19 cellular contexts compared by ENCODE assay signal in genomic region chr10:89416465-89416864, GRCh38. TPM values are rescaled to one million over a fixed set of nuclear protein-coding genes. Genes with fewer than 3 reads are reported as not detected.
DNase-seq lines count a peak whose midpoint lies in the region; ATAC-seq and TF ChIP-seq lines count a peak whose summit lies in the region.
"Had no signal": no experiment of that assay in that cellular context is flagged by ENCODE, and none has a peak within 500 bp of the region (broad histone marks: within the 10 kb centered on the region; RNA-seq: fewer than 3 reads in every experiment).

No MANE protein-coding gene starts in this region.

- no peak for ATAC-seq in activated naive CD4-positive, alpha-beta T cell treated with anti-CD3 and anti-CD28 coated beads, Interleukin-2, amount 50 U/mL, for 72 hours
- no peak for ATAC-seq in T-helper 17 cell
- ATAC-seq in stimulated activated memory B cell treated with anti-CD40 and anti-IgM and Interleukin-4, amounts not matched to agents 10 μg/mL and 1 μg/mL and 100 μg/mL, for 72 hours, result no peak
- ATAC-seq: psoas muscle had no signal

- no peak for DNase-seq in activated naive CD4-positive, alpha-beta T cell treated with anti-CD3 and anti-CD28 coated beads for 36 hours
- no peak for DNase-seq in activated naive CD4-positive, alpha-beta T cell treated with anti-CD3 and anti-CD28 coated beads, Interleukin-2, amount 50 U/mL, for 72 hours (ENCODE audit: low spot score in 2 of 2)
- no peak for DNase-seq in T-helper 17 cell
- peak; percentile 50 for DNase-seq in fibroblast of villous mesenchyme (ENCODE audit: low read depth)
- no peak for DNase-seq in NCI-H2107 (lab: John Stamatoyannopoulos, UW)
- no peak for DNase-seq in Ammon's horn (ENCODE audit: low spot score)
- no peak for DNase-seq in NCI-H82 treated with DMSO at 0.1 percent for 48 hours (lab: John Stamatoyannopoulos, UW; ENCODE audit: unreplicated experiment)
- DNase-seq: activated CD4-positive, alpha-beta T cell treated with anti-CD3 and anti-CD28 coated beads, Interleukin-2, amount 50 U/mL, for 4 hours; adrenal gland; DMS53; mammary epithelial cell; NCI-H1694; NCI-H69; psoas muscle; RPMI8226; trophoblast cell had no signal

- H3K4me1 Mint-ChIP-seq in activated naive CD4-positive, alpha-beta T cell treated with anti-CD3 and anti-CD28 coated beads for 36 hours (ENCODE audit: low read depth), result peaks cover 52% of the 10 kb centered on the region
- H3K4me1 Mint-ChIP-seq in T-helper 17 cell, result peaks cover 37% of the 10 kb centered on the region
- peaks cover 37% of the 10 kb centered on the region for H3K4me1 Mint-ChIP-seq in stimulated activated memory B cell treated with anti-CD40 and anti-IgM and Interleukin-4, amounts not matched to agents 10 μg/mL and 1 μg/mL and 100 μg/mL, for 72 hours

- peak overlapping the region; percentile 96 for H3K27ac Mint-ChIP-seq in activated naive CD4-positive, alpha-beta T cell treated with anti-CD3 and anti-CD28 coated beads for 36 hours
- peak overlapping the region in 1 of 2 donors; percentile 91 for H3K27ac Mint-ChIP-seq in activated naive CD4-positive, alpha-beta T cell treated with anti-CD3 and anti-CD28 coated beads, Interleukin-2, amount 50 U/mL, for 72 hours
- H3K27ac Mint-ChIP-seq in T-helper 17 cell, result peak overlapping the region; percentile 98
- H3K27ac Mint-ChIP-seq in stimulated activated memory B cell treated with anti-CD40 and anti-IgM and Interleukin-4, amounts not matched to agents 10 μg/mL and 1 μg/mL and 100 μg/mL, for 72 hours, result peak overlapping the region; percentile 97

- H3K4me3 ChIP-seq in fibroblast of villous mesenchyme (ENCODE audit: low read depth, low read length), result no peak overlapping the region

- H3K36me3 Mint-ChIP-seq in activated naive CD4-positive, alpha-beta T cell treated with anti-CD3 and anti-CD28 coated beads for 36 hours (ENCODE audit: low read depth), result peaks cover 25% of the 10 kb centered on the region
- peaks cover 23 to 29% of the 10 kb centered on the region in 2 donors for H3K36me3 Mint-ChIP-seq in activated naive CD4-positive, alpha-beta T cell treated with anti-CD3 and anti-CD28 coated beads, Interleukin-2, amount 50 U/mL, for 72 hours
- peaks cover 3% of the 10 kb centered on the region for H3K36me3 Mint-ChIP-seq in T-helper 17 cell (ENCODE audit: low read depth)
- no peaks in the 10 kb centered on the region for H3K36me3 Mint-ChIP-seq in stimulated activated memory B cell treated with anti-CD40 and anti-IgM and Interleukin-4, amounts not matched to agents 10 μg/mL and 1 μg/mL and 100 μg/mL, for 72 hours

- TF ChIP-seq CTCF in fibroblast of villous mesenchyme (IDR thresholded peaks at IDR 0.05; ENCODE audit: insufficient read depth, low read depth, low read length), result no peak

- no peaks in the 10 kb centered on the region for H3K9me3 ChIP-seq in T-helper 17 cell (ENCODE audit: control insufficient read depth, low read length, poor library complexity, severe bottlenecking)
- H3K9me3 ChIP-seq: adrenal gland, esophagus muscularis mucosa, psoas muscle had no signal

- no peaks in the 10 kb centered on the region for H3K27me3 Mint-ChIP-seq in activated naive CD4-positive, alpha-beta T cell treated with anti-CD3 and anti-CD28 coated beads for 36 hours (ENCODE audit: low read depth)
- H3K27me3 Mint-ChIP-seq in T-helper 17 cell, result no peaks in the 10 kb centered on the region
- H3K27me3 Mint-ChIP-seq in stimulated activated memory B cell treated with anti-CD40 and anti-IgM and Interleukin-4, amounts not matched to agents 10 μg/mL and 1 μg/mL and 100 μg/mL, for 72 hours, result no peaks in the 10 kb centered on the region

- H3K9me3 Mint-ChIP-seq in activated naive CD4-positive, alpha-beta T cell treated with anti-CD3 and anti-CD28 coated beads for 36 hours, result peaks cover 4% of the 10 kb centered on the region
- peaks cover 7% of the 10 kb centered on the region in 2 donors for H3K9me3 Mint-ChIP-seq in activated naive CD4-positive, alpha-beta T cell treated with anti-CD3 and anti-CD28 coated beads, Interleukin-2, amount 50 U/mL, for 72 hours
- no peaks in the 10 kb centered on the region for H3K9me3 Mint-ChIP-seq in stimulated activated memory B cell treated with anti-CD40 and anti-IgM and Interleukin-4, amounts not matched to agents 10 μg/mL and 1 μg/mL and 100 μg/mL, for 72 hours

- intact Hi-C loops in activated naive CD4-positive, alpha-beta T cell treated with anti-CD3 and anti-CD28 coated beads for 36 hours (cut with micrococcal nuclease), result loop anchor here (5.0 to 10.0 kb wide), 3 partner anchors 532 to 1788 kb away; partner anchors contain the start of genes RPP30 and STAMBPL1

- H3K4me3 Mint-ChIP-seq in activated naive CD4-positive, alpha-beta T cell treated with anti-CD3 and anti-CD28 coated beads for 36 hours, result peak overlapping the region; percentile 85
- H3K4me3 Mint-ChIP-seq in T-helper 17 cell, result peak overlapping the region; percentile 98
- no peak overlapping the region for H3K4me3 Mint-ChIP-seq in stimulated activated memory B cell treated with anti-CD40 and anti-IgM and Interleukin-4, amounts not matched to agents 10 μg/mL and 1 μg/mL and 100 μg/mL, for 72 hours

- CTCF ChIA-PET in activated naive CD4-positive, alpha-beta T cell treated with anti-CD3 and anti-CD28 coated beads for 36 hours (lab: Charles Lee), result interaction anchor here (1.4 kb wide), 1 partner anchor 285 kb away, joined by 3 read pairs; the partner anchor contains the start of gene KIF20B

RNA-seq across cellular contexts. Expression of gene IFIT5, which starts 2.1 kb away (rescaled TPM):
- 1 to 10 TPM; 7.0 to 7.2 TPM for total RNA-seq in activated naive CD4-positive, alpha-beta T cell treated with anti-CD3 and anti-CD28 coated beads for 36 hours
- total RNA-seq in activated naive CD4-positive, alpha-beta T cell treated with anti-CD3 and anti-CD28 coated beads, Interleukin-2, amount 50 U/mL, for 72 hours, result 10 to 100 TPM in 1 of 2 donors, 1 to 10 TPM in 1; 3.1 to 10.9 TPM
- total RNA-seq in T-helper 17 cell (10 to 100 TPM; 12.7 to 15.2 TPM), fibroblast of villous mesenchyme (36.7 and 52.7 TPM in 2 replicates)

RNA-seq across cellular contexts. Expression of gene IFIT1, which starts 24.0 kb away (rescaled TPM):
- total RNA-seq in activated naive CD4-positive, alpha-beta T cell treated with anti-CD3 and anti-CD28 coated beads for 36 hours, result 1 to 10 TPM; 5.9 to 6.0 TPM
- total RNA-seq in activated naive CD4-positive, alpha-beta T cell treated with anti-CD3 and anti-CD28 coated beads, Interleukin-2, amount 50 U/mL, for 72 hours, result 1 to 10 TPM; 1.6 to 9.0 TPM
- total RNA-seq in T-helper 17 cell (1 to 10 TPM; 1.9 to 3.8 TPM), fibroblast of villous mesenchyme (32.9 and 70.8 TPM in 2 replicates)

RNA-seq across cellular contexts. Expression of gene IFIT1B, which starts 38.6 kb away (rescaled TPM):
- not detected for total RNA-seq in activated naive CD4-positive, alpha-beta T cell treated with anti-CD3 and anti-CD28 coated beads for 36 hours
- total RNA-seq in activated naive CD4-positive, alpha-beta T cell treated with anti-CD3 and anti-CD28 coated beads, Interleukin-2, amount 50 U/mL, for 72 hours, result not detected
- not detected for total RNA-seq in T-helper 17 cell
- total RNA-seq in fibroblast of villous mesenchyme, result under 0.01 TPM in 1 of 2 replicates, not detected in the other
- total RNA-seq: mammary epithelial cell; T-helper 2 cell treated with Interferon-gamma antibody and Interleukin-4, amounts not matched to agents 100 ng/mL and 5 ng/mL, for 36 hours had no signal
